Comparison of ENCODE assay signal across 27 cellular contexts in genomic region chr3:156273068-156273709, GRCh38.
"Had no signal": no experiment of that assay in that cellular context is flagged by ENCODE, and none has a peak within 500 bp of the region (broad histone marks: within the 10 kb centered on the region; RNA-seq: fewer than 3 reads in every experiment).

No MANE protein-coding gene starts in this region.

- H3K4me1 Mint-ChIP-seq: activated B cell treated with CpG ODN at 0.5 μM for 24 hours; activated T-helper 17 cell treated with anti-CD3 and anti-CD28 coated beads, Interleukin-2, amount 50 U/mL, for 72 hours; naive B cell; nephron progenitor cell; stimulated activated naive B cell treated with anti-CD40 and anti-IgM and Interleukin-4, amounts not matched to agents 10 μg/mL and 1 μg/mL and 100 μg/mL, for 72 hours had no signal

- H3K4me1 ChIP-seq: esophagus squamous epithelium, pancreas, psoas muscle, right atrium auricular region, testis had no signal

- H3K27ac ChIP-seq: esophagus squamous epithelium, pancreas, psoas muscle, right atrium auricular region, stomach, testis had no signal

- H3K9me3 Mint-ChIP-seq: activated CD8-positive, alpha-beta T cell treated with anti-CD3 and anti-CD28 coated beads for 36 hours; T-helper 2 cell treated with Interferon-gamma antibody and Interleukin-4, amounts not matched to agents 5 μg/mL and 100 μg/mL, for 36 hours had no signal

- H3K27me3 ChIP-seq: esophagus squamous epithelium, pancreas, right atrium auricular region, stomach, testis had no signal

- H3K36me3 Mint-ChIP-seq: naive B cell; stimulated activated naive B cell treated with anti-CD40 and anti-IgM and Interleukin-4, amounts not matched to agents 10 μg/mL and 1 μg/mL and 100 μg/mL, for 72 hours had no signal

- FAIRE-seq: astrocyte, islet of Langerhans, pancreas, urothelium cell line had no signal

- H3K9me3 ChIP-seq: esophagus squamous epithelium, pancreas, psoas muscle, right atrium auricular region, stomach, testis had no signal

- ATAC-seq: activated CD8-positive, alpha-beta T cell treated with anti-CD3 and anti-CD28 coated beads for 36 hours; activated T-cell treated with anti-CD3 and anti-CD28 coated beads, Interleukin-2, amount 50 U/mL, for 4 hours; activated T-helper 17 cell treated with anti-CD3 and anti-CD28 coated beads, Interleukin-2, amount 50 U/mL, for 72 hours; left ventricle myocardium superior; pancreas; psoas muscle; stimulated activated naive B cell treated with anti-CD40 and anti-IgM and Interleukin-4, amounts not matched to agents 10 μg/mL and 1 μg/mL and 100 μg/mL, for 72 hours had no signal

- H3K36me3 ChIP-seq: esophagus squamous epithelium, pancreas, right atrium auricular region, stomach had no signal

- H3K27ac Mint-ChIP-seq: activated B cell treated with CpG ODN at 0.5 μM for 24 hours; activated CD8-positive, alpha-beta T cell treated with anti-CD3 and anti-CD28 coated beads for 36 hours; activated T-helper 17 cell treated with anti-CD3 and anti-CD28 coated beads, Interleukin-2, amount 50 U/mL, for 72 hours; naive B cell; nephron progenitor cell; stimulated activated naive B cell treated with anti-CD40 and anti-IgM and Interleukin-4, amounts not matched to agents 10 μg/mL and 1 μg/mL and 100 μg/mL, for 72 hours; T-helper 2 cell treated with Interferon-gamma antibody and Interleukin-4, amounts not matched to agents 5 μg/mL and 100 μg/mL, for 36 hours had no signal

- DNase-seq: activated B cell treated with CpG ODN at 0.5 μM for 24 hours; activated CD4-positive, alpha-beta T cell treated with anti-CD3 and anti-CD28 coated beads, Interleukin-2, amount 50 U/mL, for 1 hour; activated CD8-positive, alpha-beta T cell treated with anti-CD3 and anti-CD28 coated beads for 36 hours; activated gamma-delta T cell treated with Interleukin-2 at 50 U/mL for 16 hours; activated naive CD4-positive, alpha-beta T cell treated with anti-CD3 and anti-CD28 coated beads, Interleukin-2, amount 50 U/mL, for 16 hours; activated T-cell treated with anti-CD3 and anti-CD28 coated beads, Interleukin-2, amount 50 U/mL, for 4 hours; amniotic stem cell; central memory CD4-positive, alpha-beta T cell; esophagus squamous epithelium; foreskin melanocyte; left ventricle myocardium superior; naive B cell; nephron progenitor cell; pancreas; psoas muscle; stimulated activated CD4-positive, alpha-beta T cell treated with anti-CD3 and anti-CD28 coated beads, Interleukin-15, amount 100 ng/mL, for 24 hours; stimulated activated CD4-positive, alpha-beta T cell treated with anti-CD3 and anti-CD28 coated beads, Interleukin-2, amount 100 ng/mL, for 24 hours; stimulated activated naive B cell treated with anti-CD40 and anti-IgM and Interleukin-4, amounts not matched to agents 10 μg/mL and 1 μg/mL and 100 μg/mL, for 72 hours; stomach; testis; trophoblast cell had no signal

- H3K4me3 Mint-ChIP-seq: activated B cell treated with CpG ODN at 0.5 μM for 24 hours; activated CD8-positive, alpha-beta T cell treated with anti-CD3 and anti-CD28 coated beads for 36 hours; activated T-cell treated with anti-CD3 and anti-CD28 coated beads, Interleukin-2, amount 50 U/mL, for 4 hours; activated T-helper 17 cell treated with anti-CD3 and anti-CD28 coated beads, Interleukin-2, amount 50 U/mL, for 72 hours; naive B cell; nephron progenitor cell; stimulated activated naive B cell treated with anti-CD40 and anti-IgM and Interleukin-4, amounts not matched to agents 10 μg/mL and 1 μg/mL and 100 μg/mL, for 72 hours; T-helper 2 cell treated with Interferon-gamma antibody and Interleukin-4, amounts not matched to agents 5 μg/mL and 100 μg/mL, for 36 hours had no signal

- H3K4me3 ChIP-seq: esophagus squamous epithelium, pancreas, psoas muscle, right atrium auricular region, stomach, testis had no signal
